ENCODE assay signal across 8 cellular contexts in genomic region chr20:37524859-37525708, GRCh38.
A peak's percentile ranks its signal among the peaks of the same experiment; 100 is the strongest.
DNase-seq lines count a peak whose midpoint lies in the region; ATAC-seq and TF ChIP-seq lines count a peak whose summit lies in the region.

No MANE protein-coding gene starts in this region.

- H3K27me3 ChIP-seq in iPS-20b (ENCODE audit: insufficient read depth, low read length) = no peaks in the 10 kb centered on the region

- peaks cover 70% of the 10 kb centered on the region for H3K4me1 Mint-ChIP-seq in stimulated activated naive CD8-positive, alpha-beta T cell treated with anti-CD3 and anti-CD28 coated beads, Interleukin-15, amount 100 ng/mL, for 72 hours

- H3K9me3 ChIP-seq in iPS-20b (ENCODE audit: insufficient read depth, low read depth, low read length) = no peaks in the 10 kb centered on the region

- peak; percentile 51 for ATAC-seq in stimulated activated naive CD8-positive, alpha-beta T cell treated with anti-CD3 and anti-CD28 coated beads, Interleukin-15, amount 100 ng/mL, for 72 hours
- ATAC-seq in HG02852 (IDR thresholded peaks at IDR 0.05; ENCODE audit: unreplicated experiment) = no peak

- H3K27me3 Mint-ChIP-seq in stimulated activated naive CD8-positive, alpha-beta T cell treated with anti-CD3 and anti-CD28 coated beads, Interleukin-15, amount 100 ng/mL, for 72 hours = no peaks in the 10 kb centered on the region

- H3K36me3 ChIP-seq in iPS-20b (ENCODE audit: insufficient read depth, low read depth, low read length) = no peaks in the 10 kb centered on the region

- peak overlapping the region; percentile 22 to 94 for H3K4me3 Mint-ChIP-seq in stimulated activated naive CD8-positive, alpha-beta T cell treated with anti-CD3 and anti-CD28 coated beads, Interleukin-15, amount 100 ng/mL, for 72 hours

- no peaks in the 10 kb centered on the region for H3K9me3 Mint-ChIP-seq in stimulated activated naive CD8-positive, alpha-beta T cell treated with anti-CD3 and anti-CD28 coated beads, Interleukin-15, amount 100 ng/mL, for 72 hours

- peak; percentile 61 for DNase-seq in activated CD8-positive, alpha-beta memory T cell treated with anti-CD3 and anti-CD28 coated beads for 24 hours
- no peak for DNase-seq in activated CD8-positive, alpha-beta memory T cell treated with anti-CD3 and anti-CD28 coated beads, Interleukin-2, amount 50 U/mL, for 48 hours
- peak; percentile 16 to 31 for DNase-seq in stimulated activated naive CD8-positive, alpha-beta T cell treated with anti-CD3 and anti-CD28 coated beads, Interleukin-15, amount 100 ng/mL, for 72 hours
- DNase-seq in NCI-H1092 treated with DMSO at 0.1 percent for 48 hours (lab: John Stamatoyannopoulos, UW) (no peak), NCI-H345 treated with DMSO at 0.1 percent for 48 hours (lab: John Stamatoyannopoulos, UW; ENCODE audit: unreplicated experiment) (no peak)

- no peak overlapping the region for H3K27ac Mint-ChIP-seq in stimulated activated naive CD8-positive, alpha-beta T cell treated with anti-CD3 and anti-CD28 coated beads, Interleukin-15, amount 100 ng/mL, for 72 hours

- TF ChIP-seq CTCF in VCaP (conservative IDR thresholded peaks at IDR 0.05) = no peak

- H3K4me3 ChIP-seq in iPS-20b (ENCODE audit: low read length) = peak overlapping the region; percentile 98

- H3K9ac ChIP-seq in iPS-20b (ENCODE audit: low read depth, low read length) = peak overlapping the region; percentile 50; the same call in 1 of the 2 replicates

- H3K27ac ChIP-seq in VCaP (peak overlapping the region; percentile 9; the same call in 1 of the 2 replicates), iPS-20b (ENCODE audit: low read length) (no peak overlapping the region)

- H3K4me1 ChIP-seq in iPS-20b (ENCODE audit: insufficient read depth, low read length) = peaks cover 29% of the 10 kb centered on the region

Comparison
In these comparisons a context has a peak if more than half of its experiments do, and no peak if none do; other contexts are left out.
1. DNase-seq: peak in activated CD8-positive, alpha-beta memory T cell treated with anti-CD3 and anti-CD28 coated beads for 24 hours (single experiment) and stimulated activated naive CD8-positive, alpha-beta T cell treated with anti-CD3 and anti-CD28 coated beads, Interleukin-15, amount 100 ng/mL, for 72 hours (2 of 2); none in activated CD8-positive, alpha-beta memory T cell treated with anti-CD3 and anti-CD28 coated beads, Interleukin-2, amount 50 U/mL, for 48 hours (single experiment), NCI-H1092 treated with DMSO at 0.1 percent for 48 hours (single experiment) and NCI-H345 treated with DMSO at 0.1 percent for 48 hours (single experiment).